10 cellular contexts compared by ENCODE assay signal in genomic region chr9:121284733-121285451, GRCh38. TPM values are rescaled to one million over a fixed set of nuclear protein-coding genes. Genes with fewer than 3 reads are reported as not detected.
DNase-seq lines count a peak whose midpoint lies in the region; ATAC-seq and TF ChIP-seq lines count a peak whose summit lies in the region.
"Had no signal": no experiment of that assay in that cellular context is flagged by ENCODE, and none has a peak within 500 bp of the region (broad histone marks: within the 10 kb centered on the region; RNA-seq: fewer than 3 reads in every experiment).

No MANE protein-coding gene starts in this region.

- no peaks in the 10 kb centered on the region for H3K9me3 Mint-ChIP-seq in activated naive CD4-positive, alpha-beta T cell treated with anti-CD3 and anti-CD28 coated beads, Interleukin-2, amount 50 U/mL, for 72 hours

- peak overlapping the region; percentile 8 for H3K18ac ChIP-seq in trophoblast cell (ENCODE audit: low read length)

- H3K27me3 ChIP-seq in left ventricle myocardium inferior (ENCODE audit: low read depth): no peaks in the 10 kb centered on the region
- H3K27me3 ChIP-seq in trophoblast cell (ENCODE audit: insufficient read depth, low read length): no peaks in the 10 kb centered on the region
- H3K27me3 ChIP-seq in aorta (ENCODE audit: control insufficient read depth in 1 of 2, insufficient read depth in 2 of 2, low read length in 1 of 2): no peaks in the 10 kb centered on the region

- H4K91ac ChIP-seq in trophoblast cell (ENCODE audit: low read depth, low read length): peak overlapping the region; percentile 38

- no peak overlapping the region for H3K4me2 ChIP-seq in trophoblast cell (ENCODE audit: low read length)

- H3K27ac Mint-ChIP-seq in activated naive CD4-positive, alpha-beta T cell treated with anti-CD3 and anti-CD28 coated beads, Interleukin-2, amount 50 U/mL, for 72 hours: peak overlapping the region; percentile 18 to 47

- peak overlapping the region; percentile 4 for H2AK5ac ChIP-seq in trophoblast cell (ENCODE audit: low read length)

- H3K14ac ChIP-seq in trophoblast cell (ENCODE audit: low read length): peak overlapping the region; percentile 26

- no peak overlapping the region for H2BK5ac ChIP-seq in trophoblast cell (ENCODE audit: low read depth, low read length, poor library complexity)

- intact Hi-C loops in left ventricle myocardium inferior (cut with micrococcal nuclease): no loop called here
- intact Hi-C loops in aorta (cut with DNase I): loop anchor here in 1 of 2 donors (5.0 kb wide), 1 partner anchor 32 kb away; no protein-coding TSS in a partner anchor

- peaks cover 43% of the 10 kb centered on the region for H3K79me1 ChIP-seq in trophoblast cell (ENCODE audit: low read length)

- no peak for TF ChIP-seq CTCF in left ventricle myocardium inferior (IDR thresholded peaks at IDR 0.05; ENCODE audit: borderline replicate concordance)

- WGBS in trophoblast cell (ENCODE audit: extremely low coverage, insufficient coverage, insufficient read length): no CpG with 5 or more reads among the region's 9 CpGs
- 85 to 89% methylated on average over 9 of the region's 9 CpGs for WGBS in aorta, 2 donors

- DNase-seq in activated naive CD4-positive, alpha-beta T cell treated with anti-CD3 and anti-CD28 coated beads, Interleukin-2, amount 50 U/mL, for 72 hours (ENCODE audit: low spot score in 2 of 2): no peak
- DNase-seq in activated naive CD4-positive, alpha-beta T cell (lab: John Stamatoyannopoulos, UW): no peak
- DNase-seq in left ventricle myocardium inferior (no peak), trophoblast cell (no peak), aorta (no peak), hippocampal formation (lab: John Stamatoyannopoulos, UW) (no peak)
- DNase-seq: activated CD4-positive, alpha-beta T cell treated with anti-CD3 and anti-CD28 coated beads for 1 hour; effector CD8-positive, alpha-beta T cell had no signal

- no peaks in the 10 kb centered on the region for H3K36me3 ChIP-seq in left ventricle myocardium inferior
- peaks cover 5 to 8% of the 10 kb centered on the region in 2 experiments for H3K36me3 ChIP-seq in trophoblast cell (ENCODE audit: control insufficient read depth in 1 of 2, insufficient read depth in 2 of 2, low read length in 2 of 2)
- peaks cover 0 to 2% of the 10 kb centered on the region in 2 donors for H3K36me3 ChIP-seq in aorta (ENCODE audit: control insufficient read depth in 1 of 2, insufficient read depth in 2 of 2, low read length in 1 of 2)

- no peak overlapping the region for H3K23ac ChIP-seq in trophoblast cell (ENCODE audit: low read length)

- H3K4ac ChIP-seq in trophoblast cell (ENCODE audit: low read depth, low read length): no peak overlapping the region

- H3K9me3 ChIP-seq in left ventricle myocardium inferior (replicated peaks): no peaks in the 10 kb centered on the region
- H3K9me3 ChIP-seq in trophoblast cell (ENCODE audit: insufficient read depth, low read depth, low read length): no peaks in the 10 kb centered on the region
- no peaks in the 10 kb centered on the region for H3K9me3 ChIP-seq in aorta (ENCODE audit: control insufficient read depth, low read length)

- H3K9ac ChIP-seq in trophoblast cell (ENCODE audit: low read length): no peak overlapping the region

- no peak overlapping the region for H2BK12ac ChIP-seq in trophoblast cell (ENCODE audit: low read length)

- H4K8ac ChIP-seq in trophoblast cell (ENCODE audit: low read depth, low read length): no peak overlapping the region

- no peak overlapping the region for H4K12ac ChIP-seq in trophoblast cell (ENCODE audit: low read depth, low read length)

- H3K27ac ChIP-seq in left ventricle myocardium inferior (replicated peaks): peak overlapping the region; percentile 98
- H3K27ac ChIP-seq in trophoblast cell (ENCODE audit: low read depth, low read length): no peak overlapping the region
- peak overlapping the region; percentile 76 to 89 for H3K27ac ChIP-seq in aorta (ENCODE audit: low read depth in 1 of 2, low read length in 2 of 2)

- peak overlapping the region; percentile 62 for H3K4me3 ChIP-seq in left ventricle myocardium inferior
- no peak overlapping the region for H3K4me3 ChIP-seq in trophoblast cell (ENCODE audit: low read depth, low read length)
- H3K4me3 ChIP-seq in aorta (ENCODE audit: low read length in 2 of 2): no peak overlapping the region

- peaks cover 4% of the 10 kb centered on the region for H3K79me2 ChIP-seq in trophoblast cell (ENCODE audit: control insufficient read depth, insufficient read depth, low read length, poor library complexity)

- H2AFZ ChIP-seq in trophoblast cell (ENCODE audit: insufficient read depth, low read length, poor library complexity): no peak overlapping the region

- H3K4me1 ChIP-seq in left ventricle myocardium inferior: peaks cover 100% of the 10 kb centered on the region
- peaks cover 55 to 73% of the 10 kb centered on the region in 2 experiments for H3K4me1 ChIP-seq in trophoblast cell (ENCODE audit: control insufficient read depth in 1 of 2, insufficient read depth in 2 of 2, low read length in 2 of 2)
- peaks cover 3 to 18% of the 10 kb centered on the region in 2 donors for H3K4me1 ChIP-seq in aorta (ENCODE audit: control insufficient read depth in 1 of 2, insufficient read depth in 2 of 2, low read length in 2 of 2)

- H3K36me3 Mint-ChIP-seq in activated naive CD4-positive, alpha-beta T cell treated with anti-CD3 and anti-CD28 coated beads, Interleukin-2, amount 50 U/mL, for 72 hours: no peaks in the 10 kb centered on the region

- ATAC-seq in activated naive CD4-positive, alpha-beta T cell treated with anti-CD3 and anti-CD28 coated beads, Interleukin-2, amount 50 U/mL, for 72 hours: no peak
- ATAC-seq in aorta (ENCODE audit: low FRiP score) (no peak), HG03520 (IDR thresholded peaks at IDR 0.05; ENCODE audit: unreplicated experiment) (no peak), GM19324 (IDR thresholded peaks at IDR 0.05; ENCODE audit: low FRiP score, unreplicated experiment) (no peak)

- no peak overlapping the region for H2BK120ac ChIP-seq in trophoblast cell (ENCODE audit: insufficient read depth, low read length, poor library complexity)

RNA-seq across cellular contexts. Expression of gene GSN, which starts 16.9 kb away (rescaled TPM):
- total RNA-seq in activated naive CD4-positive, alpha-beta T cell treated with anti-CD3 and anti-CD28 coated beads, Interleukin-2, amount 50 U/mL, for 72 hours: 1 to 10 TPM; 3.5 to 5.8 TPM
- total RNA-seq in left ventricle myocardium inferior (758 TPM), aorta (1,000 to 10,000 TPM in 1 of 2 donors, 100 to 1,000 TPM in 1; 922 to 2,469 TPM)
- polyA plus RNA-seq in trophoblast cell (2013): 103 and 105 TPM in 2 replicates
- 1,000 to 10,000 TPM in 1 of 2 donors, 100 to 1,000 TPM in 1; 451 to 1,099 TPM for polyA plus RNA-seq in aorta

Comparison
In these comparisons a context has a peak if more than half of its experiments do, and no peak if none do; other contexts are left out.
1. RNA of gene GSN, which starts 16.9 kb away (total RNA-seq): 922 to 2,469 TPM in aorta and 758 TPM in left ventricle myocardium inferior (single experiment); 3.5 to 5.8 TPM in activated naive CD4-positive, alpha-beta T cell treated with anti-CD3 and anti-CD28 coated beads, Interleukin-2, amount 50 U/mL, for 72 hours; every median in the first group is over 100 times any median in the second.